ENCODE assay signal across 1 cellular context in the genomic region with DNA sequence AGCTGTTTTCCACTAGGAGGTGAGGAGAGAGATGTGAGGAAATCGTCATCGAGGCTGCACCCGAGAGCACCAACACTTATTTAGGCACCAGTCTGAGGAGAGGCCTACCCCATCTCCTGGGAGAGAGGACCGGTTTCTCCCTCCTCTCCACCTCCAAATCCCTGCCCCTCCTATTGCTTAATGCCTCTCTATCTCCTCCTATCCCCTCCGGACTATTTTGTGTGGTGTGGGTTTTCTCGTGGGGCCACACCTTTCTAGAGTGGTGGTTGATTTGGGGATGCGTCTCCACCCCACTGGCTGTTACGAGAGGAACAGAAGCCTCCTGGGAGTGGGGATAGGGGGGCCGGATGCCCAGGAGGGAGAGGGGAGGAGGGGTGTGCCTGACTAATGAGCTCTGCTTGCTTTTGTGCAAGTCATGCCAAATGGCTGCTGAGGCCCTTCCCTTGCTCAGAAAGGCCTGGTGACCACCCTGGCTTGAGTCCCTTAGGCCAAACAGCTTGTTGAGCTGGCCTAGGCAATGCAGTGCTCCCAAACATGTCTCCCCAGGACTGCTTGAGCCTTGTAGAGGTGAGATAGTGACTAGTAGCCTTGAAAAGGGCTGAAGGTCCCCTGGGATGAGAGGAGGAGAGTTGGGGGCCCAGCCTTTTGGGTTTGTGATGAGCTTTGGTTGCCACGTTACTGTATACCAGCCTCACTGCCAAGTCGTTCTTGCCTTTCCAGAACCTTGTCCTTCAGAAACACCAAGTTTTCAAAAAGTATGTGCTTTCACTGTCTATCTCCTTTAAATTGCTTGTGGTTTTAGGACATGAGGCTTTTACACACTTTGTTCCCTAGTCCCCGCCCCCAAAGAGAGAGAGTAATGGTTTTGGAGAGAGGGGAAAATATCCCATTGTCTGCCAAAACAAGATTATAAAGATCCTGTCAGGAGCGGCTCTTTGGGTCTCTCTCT.
TF ChIP-seq lines count a peak whose summit lies in the region.

No MANE protein-coding gene starts in this region.

TF ChIP-seq in GM12878, 131 proteins besides CTCF, POLR2A, EP300 and RAD21 (continued from another document):
- TF ChIP-seq YY1 (IDR thresholded peaks at IDR 0.05; ENCODE audit: low read depth, low read length) (peak; percentile 36; the same call in 1 of the 2 replicates), RELB (IDR thresholded peaks at IDR 0.05; ENCODE audit: low read depth) (peak; percentile 38; the same call in 1 of the 2 replicates), IKZF2 (IDR thresholded peaks at IDR 0.05) (peak; percentile 68 to 69; a peak in 3 of 4 replicates), POLR2AphosphoS2 (IDR thresholded peaks at IDR 0.05; ENCODE audit: low read depth, low read length) (0 out of 2 replicates have a peak, but pooled peaks have one; percentile 25), TCF7 (IDR thresholded peaks at IDR 0.05; ENCODE audit: borderline replicate concordance) (no peak), SUPT20H (IDR thresholded peaks at IDR 0.05; ENCODE audit: borderline replicate concordance, control insufficient read depth, low read depth, low read length) (no peak), MEF2B (IDR thresholded peaks at IDR 0.05; ENCODE audit: partially characterized antibody, poor library complexity, severe bottlenecking) (peak; percentile 85), RUNX3 (IDR thresholded peaks at IDR 0.05; ENCODE audit: low read length) (peak; percentile 21; the same call in 1 of the 2 replicates), CBX5 (IDR thresholded peaks at IDR 0.05; ENCODE audit: low read depth) (no peak), IKZF1 (conservative IDR thresholded peaks at IDR 0.05) (peak; percentile 54; the same call in 1 of the 2 replicates)
